In genomic region chr3:179794355-179794754, GRCh38 we compare ENCODE assay signal across 1 cellular context.
TF ChIP-seq lines count a peak whose summit lies in the region.

No MANE protein-coding gene starts in this region.

TF ChIP-seq in HepG2, 621 proteins besides CTCF, POLR2A, EP300 and RAD21 (continued from another document):
- TF ChIP-seq, protein P1, sequence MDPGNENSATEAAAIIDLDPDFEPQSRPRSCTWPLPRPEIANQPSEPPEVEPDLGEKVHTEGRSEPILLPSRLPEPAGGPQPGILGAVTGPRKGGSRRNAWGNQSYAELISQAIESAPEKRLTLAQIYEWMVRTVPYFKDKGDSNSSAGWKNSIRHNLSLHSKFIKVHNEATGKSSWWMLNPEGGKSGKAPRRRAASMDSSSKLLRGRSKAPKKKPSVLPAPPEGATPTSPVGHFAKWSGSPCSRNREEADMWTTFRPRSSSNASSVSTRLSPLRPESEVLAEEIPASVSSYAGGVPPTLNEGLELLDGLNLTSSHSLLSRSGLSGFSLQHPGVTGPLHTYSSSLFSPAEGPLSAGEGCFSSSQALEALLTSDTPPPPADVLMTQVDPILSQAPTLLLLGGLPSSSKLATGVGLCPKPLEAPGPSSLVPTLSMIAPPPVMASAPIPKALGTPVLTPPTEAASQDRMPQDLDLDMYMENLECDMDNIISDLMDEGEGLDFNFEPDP (CRISPR knock-in tag; conservative IDR thresholded peaks at IDR 0.05) = no peak
- no peak for TF ChIP-seq DDIT3 (CRISPR knock-in tag; IDR thresholded peaks at IDR 0.05)
- TF ChIP-seq, protein P2, sequence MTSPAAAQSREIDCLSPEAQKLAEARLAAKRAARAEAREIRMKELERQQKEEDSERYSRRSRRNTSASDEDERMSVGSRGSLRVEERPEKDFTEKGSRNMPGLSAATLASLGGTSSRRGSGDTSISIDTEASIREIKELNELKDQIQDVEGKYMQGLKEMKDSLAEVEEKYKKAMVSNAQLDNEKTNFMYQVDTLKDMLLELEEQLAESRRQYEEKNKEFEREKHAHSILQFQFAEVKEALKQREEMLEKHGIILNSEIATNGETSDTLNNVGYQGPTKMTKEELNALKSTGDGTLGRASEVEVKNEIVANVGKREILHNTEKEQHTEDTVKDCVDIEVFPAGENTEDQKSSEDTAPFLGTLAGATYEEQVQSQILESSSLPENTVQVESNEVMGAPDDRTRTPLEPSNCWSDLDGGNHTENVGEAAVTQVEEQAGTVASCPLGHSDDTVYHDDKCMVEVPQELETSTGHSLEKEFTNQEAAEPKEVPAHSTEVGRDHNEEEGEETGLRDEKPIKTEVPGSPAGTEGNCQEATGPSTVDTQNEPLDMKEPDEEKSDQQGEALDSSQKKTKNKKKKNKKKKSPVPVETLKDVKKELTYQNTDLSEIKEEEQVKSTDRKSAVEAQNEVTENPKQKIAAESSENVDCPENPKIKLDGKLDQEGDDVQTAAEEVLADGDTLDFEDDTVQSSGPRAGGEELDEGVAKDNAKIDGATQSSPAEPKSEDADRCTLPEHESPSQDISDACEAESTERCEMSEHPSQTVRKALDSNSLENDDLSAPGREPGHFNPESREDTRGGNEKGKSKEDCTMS (CRISPR knock-in tag; conservative IDR thresholded peaks at IDR 0.05) = no peak
- no peak for TF ChIP-seq ZNF503 (CRISPR knock-in tag; IDR thresholded peaks at IDR 0.05)
- no peak for TF ChIP-seq ZNF878 (CRISPR knock-in tag; IDR thresholded peaks at IDR 0.05)
- TF ChIP-seq, protein P3, sequence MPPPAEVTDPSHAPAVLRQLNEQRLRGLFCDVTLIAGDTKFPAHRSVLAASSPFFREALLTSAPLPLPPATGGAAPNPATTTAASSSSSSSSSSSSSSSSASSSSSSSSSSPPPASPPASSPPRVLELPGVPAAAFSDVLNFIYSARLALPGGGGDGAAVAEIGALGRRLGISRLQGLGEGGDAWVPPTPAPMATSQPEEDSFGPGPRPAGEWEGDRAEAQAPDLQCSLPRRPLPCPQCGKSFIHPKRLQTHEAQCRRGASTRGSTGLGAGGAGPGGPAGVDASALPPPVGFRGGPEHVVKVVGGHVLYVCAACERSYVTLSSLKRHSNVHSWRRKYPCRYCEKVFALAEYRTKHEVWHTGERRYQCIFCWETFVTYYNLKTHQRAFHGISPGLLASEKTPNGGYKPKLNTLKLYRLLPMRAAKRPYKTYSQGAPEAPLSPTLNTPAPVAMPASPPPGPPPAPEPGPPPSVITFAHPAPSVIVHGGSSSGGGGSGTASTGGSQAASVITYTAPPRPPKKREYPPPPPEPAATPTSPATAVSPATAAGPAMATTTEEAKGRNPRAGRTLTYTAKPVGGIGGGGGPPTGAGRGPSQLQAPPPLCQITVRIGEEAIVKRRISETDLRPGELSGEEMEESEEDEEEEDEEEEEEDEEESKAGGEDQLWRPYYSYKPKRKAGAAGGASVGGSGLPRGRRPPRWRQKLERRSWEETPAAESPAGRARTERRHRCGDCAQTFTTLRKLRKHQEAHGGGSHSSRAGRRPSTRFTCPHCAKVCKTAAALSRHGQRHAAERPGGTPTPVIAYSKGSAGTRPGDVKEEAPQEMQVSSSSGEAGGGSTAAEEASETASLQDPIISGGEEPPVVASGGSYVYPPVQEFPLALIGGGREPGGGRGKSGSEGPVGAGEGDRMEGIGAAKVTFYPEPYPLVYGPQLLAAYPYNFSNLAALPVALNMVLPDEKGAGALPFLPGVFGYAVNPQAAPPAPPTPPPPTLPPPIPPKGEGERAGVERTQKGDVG (CRISPR knock-in tag; IDR thresholded peaks at IDR 0.05; ENCODE audit: borderline replicate concordance) = no peak
- TF ChIP-seq ZBTB42 (CRISPR knock-in tag; IDR thresholded peaks at IDR 0.05) = no peak
- TF ChIP-seq SAFB2 (CRISPR knock-in tag; IDR thresholded peaks at IDR 0.05; ENCODE audit: borderline replicate concordance, low read depth) = no peak
- TF ChIP-seq FOXK1 (CRISPR knock-in tag; IDR thresholded peaks at IDR 0.05; ENCODE audit: borderline replicate concordance, low read depth) = no peak
- TF ChIP-seq, protein P4, sequence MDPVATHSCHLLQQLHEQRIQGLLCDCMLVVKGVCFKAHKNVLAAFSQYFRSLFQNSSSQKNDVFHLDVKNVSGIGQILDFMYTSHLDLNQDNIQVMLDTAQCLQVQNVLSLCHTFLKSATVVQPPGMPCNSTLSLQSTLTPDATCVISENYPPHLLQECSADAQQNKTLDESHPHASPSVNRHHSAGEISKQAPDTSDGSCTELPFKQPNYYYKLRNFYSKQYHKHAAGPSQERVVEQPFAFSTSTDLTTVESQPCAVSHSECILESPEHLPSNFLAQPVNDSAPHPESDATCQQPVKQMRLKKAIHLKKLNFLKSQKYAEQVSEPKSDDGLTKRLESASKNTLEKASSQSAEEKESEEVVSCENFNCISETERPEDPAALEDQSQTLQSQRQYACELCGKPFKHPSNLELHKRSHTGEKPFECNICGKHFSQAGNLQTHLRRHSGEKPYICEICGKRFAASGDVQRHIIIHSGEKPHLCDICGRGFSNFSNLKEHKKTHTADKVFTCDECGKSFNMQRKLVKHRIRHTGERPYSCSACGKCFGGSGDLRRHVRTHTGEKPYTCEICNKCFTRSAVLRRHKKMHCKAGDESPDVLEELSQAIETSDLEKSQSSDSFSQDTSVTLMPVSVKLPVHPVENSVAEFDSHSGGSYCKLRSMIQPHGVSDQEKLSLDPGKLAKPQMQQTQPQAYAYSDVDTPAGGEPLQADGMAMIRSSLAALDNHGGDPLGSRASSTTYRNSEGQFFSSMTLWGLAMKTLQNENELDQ (CRISPR knock-in tag; IDR thresholded peaks at IDR 0.05; ENCODE audit: borderline replicate concordance) = no peak
- TF ChIP-seq MLLT10 (CRISPR knock-in tag; IDR thresholded peaks at IDR 0.05) = no peak
- no peak for TF ChIP-seq NRL (CRISPR knock-in tag; IDR thresholded peaks at IDR 0.05; ENCODE audit: borderline replicate concordance)
- no peak for TF ChIP-seq RERE (CRISPR knock-in tag; IDR thresholded peaks at IDR 0.05; ENCODE audit: low read depth)
- no peak for TF ChIP-seq ZNF703 (CRISPR knock-in tag; IDR thresholded peaks at IDR 0.05; ENCODE audit: borderline replicate concordance)
